ENCODE assay signal across 12 cellular contexts in the genomic region with DNA sequence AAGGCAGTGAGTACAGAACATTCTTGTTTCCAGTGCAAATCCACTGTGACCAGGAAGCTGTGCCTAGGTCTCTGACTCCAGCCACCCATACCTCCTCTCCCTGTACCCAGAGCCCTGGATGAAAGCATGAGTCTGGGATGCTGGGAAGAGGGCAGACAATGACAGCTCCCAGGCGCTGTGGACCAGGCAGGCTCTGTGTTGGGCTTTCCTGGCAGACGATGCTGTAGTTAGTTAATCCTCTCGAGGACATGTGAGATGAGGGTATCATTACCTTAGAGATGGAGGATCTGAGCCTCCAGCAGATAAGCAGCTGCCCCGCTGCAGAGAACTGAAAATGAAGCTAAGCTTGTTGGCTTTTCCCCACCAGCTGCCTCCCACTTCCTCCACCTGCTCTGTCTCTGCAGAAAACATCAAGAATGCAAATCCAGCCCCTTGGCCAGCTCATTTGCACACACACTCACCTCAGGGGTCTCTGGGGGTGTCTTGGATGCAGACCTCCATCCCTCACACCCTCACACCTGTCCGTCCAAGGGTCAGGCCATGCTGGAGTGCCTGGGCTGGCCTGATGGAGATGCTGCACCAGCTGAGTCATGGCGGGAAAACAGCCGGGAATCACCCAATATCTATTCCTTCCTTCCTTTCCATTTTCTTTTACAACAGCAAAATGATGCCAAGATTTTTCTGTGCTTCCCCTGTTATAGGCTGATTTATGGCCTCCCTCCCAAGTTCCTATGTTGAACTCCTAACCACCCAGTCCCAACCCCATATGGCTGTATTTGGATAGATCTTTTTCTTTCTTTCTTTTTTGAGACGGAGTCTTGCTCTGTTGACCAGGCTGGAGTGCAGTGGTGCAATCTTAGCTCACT.
DNase-seq lines count a peak whose midpoint lies in the region; ATAC-seq and TF ChIP-seq lines count a peak whose summit lies in the region.
"Had no signal": no experiment of that assay in that cellular context is flagged by ENCODE, and none has a peak within 500 bp of the region (broad histone marks: within the 10 kb centered on the region; RNA-seq: fewer than 3 reads in every experiment).

No MANE protein-coding gene starts in this region.

- H3K4me2 ChIP-seq in OCI-LY3 (ENCODE audit: low read length) = peak overlapping the region; percentile 83
- H3K4me2 ChIP-seq: smooth muscle cell had no signal

- H4K20me1 ChIP-seq in OCI-LY3 (ENCODE audit: insufficient read depth, low read length) = no peaks in the 10 kb centered on the region

- H3K36me3 Mint-ChIP-seq in activated CD4-positive, alpha-beta memory T cell treated with anti-CD3 and anti-CD28 coated beads for 36 hours = no peaks in the 10 kb centered on the region
- H3K36me3 Mint-ChIP-seq: T-cell had no signal

- H3K4me1 Mint-ChIP-seq in activated CD4-positive, alpha-beta memory T cell treated with anti-CD3 and anti-CD28 coated beads for 36 hours (ENCODE audit: low read depth) = peaks cover 8% of the 10 kb centered on the region

- H3K4me3 Mint-ChIP-seq in activated CD4-positive, alpha-beta memory T cell treated with anti-CD3 and anti-CD28 coated beads for 36 hours = no peak overlapping the region

- peak overlapping the region; percentile 64 for H3K9ac ChIP-seq in OCI-LY3 (ENCODE audit: low read length)

- peak overlapping the region; percentile 8; the same call in 1 of the 2 replicates for H2AFZ ChIP-seq in OCI-LY3 (ENCODE audit: low read depth, low read length)

- peaks cover 4% of the 10 kb centered on the region for H3K27me3 Mint-ChIP-seq in activated CD4-positive, alpha-beta memory T cell treated with anti-CD3 and anti-CD28 coated beads for 36 hours

- CTCF ChIA-PET in activated CD4-positive, alpha-beta memory T cell treated with anti-CD3 and anti-CD28 coated beads for 36 hours (lab: Charles Lee) = interaction anchor here (0.6 to 1.1 kb wide), 2 partner anchors 11 to 24 kb away, joined by 3 to 6 read pairs; no protein-coding TSS in a partner anchor

- no peaks in the 10 kb centered on the region for H3K36me3 ChIP-seq in GM06990 (ENCODE audit: control insufficient read depth, insufficient read depth, low read length)
- no peaks in the 10 kb centered on the region for H3K36me3 ChIP-seq in OCI-LY3 (replicated peaks; ENCODE audit: low read depth, low read length)
- no peaks in the 10 kb centered on the region for H3K36me3 ChIP-seq in effector memory CD4-positive, alpha-beta T cell (ENCODE audit: control insufficient read depth, insufficient read depth, low read length)

- no peaks in the 10 kb centered on the region for H3K79me2 ChIP-seq in OCI-LY3 (ENCODE audit: low read length)

- H3K27ac ChIP-seq in OCI-LY3 (ENCODE audit: low read length) = peak overlapping the region; percentile 92
- no peak overlapping the region for H3K27ac ChIP-seq in effector memory CD4-positive, alpha-beta T cell (ENCODE audit: insufficient read depth, low read length, poor library complexity, severe bottlenecking)

- no peak for TF ChIP-seq CTCF in GM06990 (IDR thresholded peaks at IDR 0.05; ENCODE audit: insufficient read depth, low read length, poor library complexity, severe bottlenecking)
- no peak for TF ChIP-seq CTCF in OCI-LY3 (IDR thresholded peaks at IDR 0.05; ENCODE audit: low read depth, low read length)

- no peaks in the 10 kb centered on the region for H3K9me3 ChIP-seq in OCI-LY3 (ENCODE audit: insufficient read depth, low read length)
- H3K9me3 ChIP-seq in effector memory CD4-positive, alpha-beta T cell (ENCODE audit: control insufficient read depth, low read length) = no peaks in the 10 kb centered on the region

- H3K4me3 ChIP-seq in GM06990 (replicated peaks; ENCODE audit: low read depth, low read length) = no peak overlapping the region
- H3K4me3 ChIP-seq in OCI-LY3 (ENCODE audit: low read length) = peak overlapping the region; percentile 61
- H3K4me3 ChIP-seq in effector memory CD4-positive, alpha-beta T cell (ENCODE audit: insufficient read depth, low read depth, low read length, poor library complexity, severe bottlenecking) = no peak overlapping the region
- H3K4me3 ChIP-seq: smooth muscle cell had no signal

- POLR2A ChIA-PET in activated CD4-positive, alpha-beta memory T cell treated with anti-CD3 and anti-CD28 coated beads for 36 hours (lab: Charles Lee) = no interaction called here

- intact Hi-C loops in activated CD4-positive, alpha-beta memory T cell treated with anti-CD3 and anti-CD28 coated beads for 36 hours (cut with micrococcal nuclease) = no loop called here

- no peaks in the 10 kb centered on the region for H3K9me3 Mint-ChIP-seq in activated CD4-positive, alpha-beta memory T cell treated with anti-CD3 and anti-CD28 coated beads for 36 hours
- H3K9me3 Mint-ChIP-seq: T-cell had no signal

- ATAC-seq in GM18867 (IDR thresholded peaks at IDR 0.05; ENCODE audit: unreplicated experiment) (peak; percentile 54), HG02840 (IDR thresholded peaks at IDR 0.05; ENCODE audit: low FRiP score, unreplicated experiment) (peak; percentile 58)

- H3K4me1 ChIP-seq in OCI-LY3 (ENCODE audit: low read length) = peaks cover 91% of the 10 kb centered on the region
- no peaks in the 10 kb centered on the region for H3K4me1 ChIP-seq in effector memory CD4-positive, alpha-beta T cell (ENCODE audit: control insufficient read depth, insufficient read depth, low read length, poor library complexity, severe bottlenecking)

- DNase-seq in GM06990 (ENCODE audit: extremely low read depth, insufficient read length) = peak; percentile 52
- DNase-seq in HPDE6-E6E7 (ENCODE audit: extremely low spot score) = no peak
- DNase-seq in effector memory CD4-positive, alpha-beta T cell = no peak
- no peak for DNase-seq in activated CD4-positive, alpha-beta memory T cell treated with anti-CD3 and anti-CD28 coated beads for 36 hours
- no peak for DNase-seq in SIG-M5 treated with dmso at 0.1 percent for 504 hours (lab: John Stamatoyannopoulos, UW; ENCODE audit: unreplicated experiment)
- DNase-seq: Kasumi-1, NCI-H526 treated with DMSO at 0.1 percent for 48 hours, T-cell had no signal

- H3K27me3 ChIP-seq in GM06990 (replicated peaks; ENCODE audit: control insufficient read depth, insufficient read depth, low read length) (no peaks in the 10 kb centered on the region), OCI-LY3 (ENCODE audit: low read depth, low read length) (peaks cover 19% of the 10 kb centered on the region)
- H3K27me3 ChIP-seq in effector memory CD4-positive, alpha-beta T cell (replicated peaks; ENCODE audit: control insufficient read depth, insufficient read depth, low read length, poor library complexity, severe bottlenecking) = no peaks in the 10 kb centered on the region

- no peak overlapping the region for H3K27ac Mint-ChIP-seq in activated CD4-positive, alpha-beta memory T cell treated with anti-CD3 and anti-CD28 coated beads for 36 hours
